ENCODE assay signal across 18 cellular contexts in genomic region chr17:6912110-6913051, GRCh38.
"Had no signal": no experiment of that assay in that cellular context is flagged by ENCODE, and none has a peak within 500 bp of the region (broad histone marks: within the 10 kb centered on the region; RNA-seq: fewer than 3 reads in every experiment).

No MANE protein-coding gene starts in this region.

- DNase-seq: activated CD4-positive, CD25-positive, alpha-beta regulatory T cell treated with anti-CD3 and anti-CD28 coated beads, Interleukin-2, amount 50 U/mL, for 72 hours; activated CD8-positive, alpha-beta memory T cell treated with anti-CD3 and anti-CD28 coated beads, Interleukin-2, amount 50 U/mL, for 4 hours; activated CD8-positive, alpha-beta T cell treated with anti-CD3 and anti-CD28 coated beads for 36 hours; activated naive CD8-positive, alpha-beta T cell treated with anti-CD3 and anti-CD28 coated beads, Interleukin-2, amount 10 ng/mL, durations not matched to agents 7 days and 5 days; activated T-cell treated with anti-CD3 and anti-CD28 coated beads, Interleukin-2, amount 50 U/mL, for 72 hours; colonic mucosa; foreskin melanocyte; head of caudate nucleus; mucosa of descending colon; occipital lobe; psoas muscle; spleen; stimulated activated CD4-positive, alpha-beta T cell treated with anti-CD3 and anti-CD28 coated beads, Interleukin-1b, Interleukin-23, amount 100 ng/mL, for 48 hours; stimulated activated naive CD4-positive, alpha-beta T cell treated with Interleukin-2 at 50 U/mL for 16 hours; trophoblast cell had no signal

- H3K9me3 ChIP-seq: ascending aorta, colonic mucosa, mucosa of descending colon, psoas muscle, spleen had no signal

- H3K4me1 ChIP-seq: colonic mucosa had no signal

- ATAC-seq: activated CD8-positive, alpha-beta T cell treated with anti-CD3 and anti-CD28 coated beads for 36 hours; activated T-cell treated with anti-CD3 and anti-CD28 coated beads, Interleukin-2, amount 50 U/mL, for 72 hours; mucosa of descending colon; psoas muscle; sciatic nerve had no signal

- H3K27ac Mint-ChIP-seq: activated CD8-positive, alpha-beta T cell treated with anti-CD3 and anti-CD28 coated beads for 36 hours; activated naive CD8-positive, alpha-beta T cell treated with anti-CD3 and anti-CD28 coated beads, Interleukin-2, amount 10 ng/mL, durations not matched to agents 7 days and 5 days; nephron had no signal

- H3K27me3 ChIP-seq: ascending aorta, colonic mucosa had no signal

- H3K36me3 ChIP-seq: ascending aorta, colonic mucosa, spleen had no signal

- H3K9me3 Mint-ChIP-seq: activated CD8-positive, alpha-beta T cell treated with anti-CD3 and anti-CD28 coated beads for 36 hours; activated naive CD8-positive, alpha-beta T cell treated with anti-CD3 and anti-CD28 coated beads, Interleukin-2, amount 10 ng/mL, durations not matched to agents 7 days and 5 days; activated T-cell treated with anti-CD3 and anti-CD28 coated beads, Interleukin-2, amount 50 U/mL, for 72 hours; nephron had no signal

- H3K27ac ChIP-seq: ascending aorta, colonic mucosa, psoas muscle had no signal

- H3K36me3 Mint-ChIP-seq: activated naive CD8-positive, alpha-beta T cell treated with anti-CD3 and anti-CD28 coated beads, Interleukin-2, amount 10 ng/mL, durations not matched to agents 7 days and 5 days had no signal

- H3K4me3 Mint-ChIP-seq: activated CD8-positive, alpha-beta T cell treated with anti-CD3 and anti-CD28 coated beads for 36 hours; nephron had no signal

- H3K4me1 Mint-ChIP-seq: nephron had no signal

- H3K4me3 ChIP-seq: ascending aorta, colonic mucosa, mucosa of descending colon, psoas muscle, spleen had no signal
